13 cellular contexts compared by ENCODE assay signal in the genomic region with DNA sequence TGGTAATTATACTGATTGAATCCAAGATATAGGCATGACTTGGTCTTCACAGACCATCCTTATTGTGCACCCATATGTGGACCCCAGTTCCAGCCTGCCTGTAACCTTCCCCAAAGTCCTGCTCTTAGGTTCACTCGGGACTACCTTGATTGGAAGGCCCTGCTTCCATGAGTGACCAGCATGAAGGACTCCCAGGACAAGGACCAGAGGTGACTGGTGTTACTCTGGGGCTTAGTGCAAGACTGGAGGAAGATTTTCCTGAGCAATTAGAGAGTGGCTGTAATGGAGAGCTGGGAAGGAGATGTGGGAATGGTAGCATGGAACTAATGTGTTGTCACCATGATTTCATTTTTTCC. TPM values are rescaled to one million over a fixed set of nuclear protein-coding genes. Genes with fewer than 3 reads are reported as not detected.
A peak's percentile ranks its signal among the peaks of the same experiment; 100 is the strongest.
DNase-seq lines count a peak whose midpoint lies in the region; ATAC-seq, FAIRE-seq and TF ChIP-seq lines count a peak whose summit lies in the region.
"Had no signal": no experiment of that assay in that cellular context is flagged by ENCODE, and none has a peak within 500 bp of the region (broad histone marks: within the 10 kb centered on the region; RNA-seq: fewer than 3 reads in every experiment).

No MANE protein-coding gene starts in this region.

- CTCF ChIA-PET in activated CD8-positive, alpha-beta T cell treated with anti-CD3 and anti-CD28 coated beads, Interleukin-2, amount 10 ng/mL, durations not matched to agents 7 days and 5 days (lab: Charles Lee), result interaction anchor here (0.8 to 13.4 kb wide), 25 partner anchors 9 to 158 kb away, joined by 3 to 240 read pairs (median 21); a partner anchor contains a TSS
- CTCF ChIA-PET in activated CD8-positive, alpha-beta T cell treated with anti-CD3 and anti-CD28 coated beads for 36 hours (lab: Charles Lee), result interaction anchor here (1.4 to 14.8 kb wide), 15 partner anchors 10 to 145 kb away, joined by 9 to 364 read pairs (median 40); a partner anchor contains a TSS

- peaks cover 40% of the 10 kb centered on the region for H3K36me3 Mint-ChIP-seq in activated CD8-positive, alpha-beta T cell treated with anti-CD3 and anti-CD28 coated beads, Interleukin-2, amount 10 ng/mL, durations not matched to agents 7 days and 5 days (ENCODE audit: low read depth)
- H3K36me3 Mint-ChIP-seq in activated CD8-positive, alpha-beta T cell treated with anti-CD3 and anti-CD28 coated beads for 36 hours (ENCODE audit: low read depth), result peaks cover 35% of the 10 kb centered on the region
- H3K36me3 Mint-ChIP-seq in chondrocyte (ENCODE audit: low read depth) (peaks cover 32% of the 10 kb centered on the region), neural crest cell (ENCODE audit: low read depth) (peaks cover 18% of the 10 kb centered on the region)

- 71 to 81% methylated on average over 1 of the region's 1 CpG for WGBS in aorta, 2 donors

- no peaks in the 10 kb centered on the region for H3K9me3 Mint-ChIP-seq in activated CD8-positive, alpha-beta T cell treated with anti-CD3 and anti-CD28 coated beads, Interleukin-2, amount 10 ng/mL, durations not matched to agents 7 days and 5 days (ENCODE audit: insufficient read depth)
- H3K9me3 Mint-ChIP-seq in activated CD8-positive, alpha-beta T cell treated with anti-CD3 and anti-CD28 coated beads for 36 hours, result no peaks in the 10 kb centered on the region
- H3K9me3 Mint-ChIP-seq in chondrocyte (ENCODE audit: low read depth) (no peaks in the 10 kb centered on the region), neural crest cell (no peaks in the 10 kb centered on the region)
- H3K9me3 Mint-ChIP-seq: neural progenitor cell had no signal

- peaks cover 47% of the 10 kb centered on the region for H3F3A ChIP-seq in OCI-LY1 (ENCODE audit: insufficient read depth, low read length)

- peaks cover 29% of the 10 kb centered on the region for H3K4me1 Mint-ChIP-seq in activated CD8-positive, alpha-beta T cell treated with anti-CD3 and anti-CD28 coated beads, Interleukin-2, amount 10 ng/mL, durations not matched to agents 7 days and 5 days (ENCODE audit: low read depth)
- H3K4me1 Mint-ChIP-seq in activated CD8-positive, alpha-beta T cell treated with anti-CD3 and anti-CD28 coated beads for 36 hours (ENCODE audit: low read depth), result peaks cover 23% of the 10 kb centered on the region
- H3K4me1 Mint-ChIP-seq in chondrocyte (ENCODE audit: low read depth) (peaks cover 19% of the 10 kb centered on the region), neural crest cell (peaks cover 13% of the 10 kb centered on the region)

- no peaks in the 10 kb centered on the region for H3K9me3 ChIP-seq in OCI-LY1 (ENCODE audit: low read length)
- H3K9me3 ChIP-seq in aorta (ENCODE audit: control insufficient read depth, low read length), result no peaks in the 10 kb centered on the region
- H3K9me3 ChIP-seq: vagina had no signal

- peak overlapping the region; percentile 50 for H3K27ac Mint-ChIP-seq in activated CD8-positive, alpha-beta T cell treated with anti-CD3 and anti-CD28 coated beads, Interleukin-2, amount 10 ng/mL, durations not matched to agents 7 days and 5 days
- no peak overlapping the region for H3K27ac Mint-ChIP-seq in activated CD8-positive, alpha-beta T cell treated with anti-CD3 and anti-CD28 coated beads for 36 hours
- H3K27ac Mint-ChIP-seq in chondrocyte (ENCODE audit: unreplicated experiment) (peak overlapping the region; percentile 76), neural crest cell (ENCODE audit: unreplicated experiment) (no peak overlapping the region)
- H3K27ac Mint-ChIP-seq: neural progenitor cell had no signal

- no peaks in the 10 kb centered on the region for H3K9me2 ChIP-seq in OCI-LY1 (ENCODE audit: low read depth, low read length)

- no peak for DNase-seq in activated CD8-positive, alpha-beta T cell treated with anti-CD3 and anti-CD28 coated beads, Interleukin-2, amount 10 ng/mL, durations not matched to agents 7 days and 5 days
- DNase-seq in activated CD8-positive, alpha-beta T cell treated with anti-CD3 and anti-CD28 coated beads for 36 hours, result no peak
- DNase-seq in chondrocyte (ENCODE audit: low spot score) (no peak), neural crest cell (ENCODE audit: low read depth, low spot score) (no peak), aorta (no peak), MV-4-11 (lab: John Stamatoyannopoulos, UW) (no peak), HTR-8/SVneo (ENCODE audit: insufficient read length, low spot score) (no peak)
- DNase-seq: caudate nucleus had no signal

- no peak overlapping the region for H3K4me3 Mint-ChIP-seq in activated CD8-positive, alpha-beta T cell treated with anti-CD3 and anti-CD28 coated beads, Interleukin-2, amount 10 ng/mL, durations not matched to agents 7 days and 5 days
- no peak overlapping the region for H3K4me3 Mint-ChIP-seq in activated CD8-positive, alpha-beta T cell treated with anti-CD3 and anti-CD28 coated beads for 36 hours
- no peak overlapping the region for H3K4me3 Mint-ChIP-seq in chondrocyte (ENCODE audit: unreplicated experiment)
- peak overlapping the region; percentile 25 for H3K4me3 Mint-ChIP-seq in neural crest cell
- H3K4me3 Mint-ChIP-seq: neural progenitor cell had no signal

- H3K36me3 ChIP-seq in OCI-LY1 (ENCODE audit: insufficient read depth, low read length) (peaks cover 52% of the 10 kb centered on the region), aorta (ENCODE audit: control insufficient read depth in 1 of 2, insufficient read depth in 2 of 2, low read length in 1 of 2) (peaks cover 5 to 9% of the 10 kb centered on the region in 2 donors)

- no peaks in the 10 kb centered on the region for H4K20me1 ChIP-seq in OCI-LY1 (ENCODE audit: insufficient read depth, low read length)

- intact Hi-C loops in activated CD8-positive, alpha-beta T cell treated with anti-CD3 and anti-CD28 coated beads for 36 hours (cut with micrococcal nuclease), result no loop called here
- intact Hi-C loops in aorta (cut with DNase I), result no loop called here

- peak; percentile 6 for ATAC-seq in activated CD8-positive, alpha-beta T cell treated with anti-CD3 and anti-CD28 coated beads, Interleukin-2, amount 10 ng/mL, durations not matched to agents 7 days and 5 days
- ATAC-seq in activated CD8-positive, alpha-beta T cell treated with anti-CD3 and anti-CD28 coated beads for 36 hours, result no peak
- ATAC-seq in aorta (ENCODE audit: low FRiP score), result no peak

- FAIRE-seq in HTR-8/SVneo (lab: Jason Lieb, UNC), result no peak
- FAIRE-seq: keratinocyte had no signal

- no peak overlapping the region for H3K4me3 ChIP-seq in OCI-LY1 (ENCODE audit: low read depth, low read length, poor library complexity, severe bottlenecking)
- H3K4me3 ChIP-seq in aorta (ENCODE audit: low read length in 2 of 2), result no peak overlapping the region
- H3K4me3 ChIP-seq: neural progenitor cell, vagina had no signal

- H3K27me3 Mint-ChIP-seq in activated CD8-positive, alpha-beta T cell treated with anti-CD3 and anti-CD28 coated beads, Interleukin-2, amount 10 ng/mL, durations not matched to agents 7 days and 5 days (ENCODE audit: low read depth), result peaks cover 3% of the 10 kb centered on the region
- no peaks in the 10 kb centered on the region for H3K27me3 Mint-ChIP-seq in activated CD8-positive, alpha-beta T cell treated with anti-CD3 and anti-CD28 coated beads for 36 hours
- H3K27me3 Mint-ChIP-seq in chondrocyte (ENCODE audit: low read depth) (no peaks in the 10 kb centered on the region), neural crest cell (ENCODE audit: low read depth) (peaks cover 20% of the 10 kb centered on the region)

- H3K27ac ChIP-seq in OCI-LY1 (ENCODE audit: low read depth, low read length, poor library complexity, severe bottlenecking) (peak overlapping the region; percentile 75), aorta (ENCODE audit: low read depth in 1 of 2, low read length in 2 of 2) (no peak overlapping the region)
- H3K27ac ChIP-seq: vagina had no signal

- H3K9ac ChIP-seq in OCI-LY1 (ENCODE audit: low read length), result no peak overlapping the region
- H3K9ac ChIP-seq: neural progenitor cell had no signal

- no peak overlapping the region for H2AFZ ChIP-seq in OCI-LY1 (ENCODE audit: low read length)
- H2AFZ ChIP-seq: neural progenitor cell had no signal

- no peak overlapping the region for H3K4me2 ChIP-seq in OCI-LY1 (ENCODE audit: low read length)
- H3K4me2 ChIP-seq: neural progenitor cell had no signal

- peaks cover 4% of the 10 kb centered on the region for H3K4me1 ChIP-seq in OCI-LY1 (ENCODE audit: insufficient read depth, low read length, severe bottlenecking)
- H3K4me1 ChIP-seq in aorta (ENCODE audit: control insufficient read depth in 1 of 2, insufficient read depth in 2 of 2, low read length in 2 of 2), result no peaks in the 10 kb centered on the region
- H3K4me1 ChIP-seq: neural progenitor cell had no signal

- no peaks in the 10 kb centered on the region for H3K79me2 ChIP-seq in OCI-LY1 (ENCODE audit: insufficient read depth, low read length)

- POLR2A ChIA-PET in activated CD8-positive, alpha-beta T cell treated with anti-CD3 and anti-CD28 coated beads, Interleukin-2, amount 10 ng/mL, durations not matched to agents 7 days and 5 days (lab: Charles Lee), result interaction anchor here (0.6 to 14.3 kb wide), 3 partner anchors 12 to 52 kb away, joined by 3 to 263 read pairs (median 3); a partner anchor contains a TSS
- POLR2A ChIA-PET in activated CD8-positive, alpha-beta T cell treated with anti-CD3 and anti-CD28 coated beads for 36 hours (lab: Charles Lee), result interaction anchor here (0.9 to 25.7 kb wide), 7 partner anchors 22 to 142 kb away, joined by 3 to 852 read pairs (median 4); a partner anchor contains a TSS

- H3K27me3 ChIP-seq in OCI-LY1 (ENCODE audit: insufficient read depth, low read length) (no peaks in the 10 kb centered on the region), aorta (ENCODE audit: control insufficient read depth in 1 of 2, insufficient read depth in 2 of 2, low read length in 1 of 2) (no peaks in the 10 kb centered on the region)
- H3K27me3 ChIP-seq: neural progenitor cell, vagina had no signal

- no peak for TF ChIP-seq CTCF in activated CD8-positive, alpha-beta T cell treated with anti-CD3 and anti-CD28 coated beads for 36 hours (IDR thresholded peaks at IDR 0.05)
- TF ChIP-seq CTCF in OCI-LY1 (IDR thresholded peaks at IDR 0.05; ENCODE audit: low read length) (no peak), chondrocyte (IDR thresholded peaks at IDR 0.05) (no peak), neural crest cell (conservative IDR thresholded peaks at IDR 0.05) (no peak)

RNA-seq across cellular contexts. Expression of a gene that starts 15.1 kb away (rescaled TPM):
- total RNA-seq in activated CD8-positive, alpha-beta T cell treated with anti-CD3 and anti-CD28 coated beads, Interleukin-2, amount 10 ng/mL, durations not matched to agents 7 days and 5 days, result 100 to 1,000 TPM; 299 to 313 TPM
- 100 to 1,000 TPM; 219 to 235 TPM for total RNA-seq in activated CD8-positive, alpha-beta T cell treated with anti-CD3 and anti-CD28 coated beads for 36 hours
- 149 to 165 TPM (median 150 TPM) in 3 replicates for total RNA-seq in chondrocyte
- 312 and 329 TPM in 2 replicates for total RNA-seq in neural crest cell
- 100 to 1,000 TPM; 166 to 181 TPM for total RNA-seq in aorta
- 100 to 1,000 TPM in 1 of 2 donors, 10 to 100 TPM in 1; 71.0 to 145 TPM for polyA plus RNA-seq in aorta

RNA-seq across cellular contexts. Expression of a gene that starts 25.9 kb away (rescaled TPM):
- 1 to 10 TPM; 3.3 to 4.2 TPM for total RNA-seq in activated CD8-positive, alpha-beta T cell treated with anti-CD3 and anti-CD28 coated beads, Interleukin-2, amount 10 ng/mL, durations not matched to agents 7 days and 5 days
- total RNA-seq in activated CD8-positive, alpha-beta T cell treated with anti-CD3 and anti-CD28 coated beads for 36 hours, result 1 to 10 TPM; 6.4 to 8.1 TPM
- total RNA-seq in chondrocyte (not detected in 3 replicates), neural crest cell (1.7 and 2.8 TPM in 2 replicates), aorta (10 to 100 TPM; 10.4 to 16.7 TPM)
- polyA plus RNA-seq in aorta, result 1 to 10 TPM in 1 of 2 donors, under 1 TPM in 1; 0.28 to 2.8 TPM
- polyA plus RNA-seq: keratinocyte had no signal

RNA-seq across cellular contexts. Expression of a gene that starts 30.6 kb away (rescaled TPM):
- 10 to 100 TPM; 28.6 to 30.5 TPM for total RNA-seq in activated CD8-positive, alpha-beta T cell treated with anti-CD3 and anti-CD28 coated beads, Interleukin-2, amount 10 ng/mL, durations not matched to agents 7 days and 5 days
- 10 to 100 TPM; 16.2 TPM for total RNA-seq in activated CD8-positive, alpha-beta T cell treated with anti-CD3 and anti-CD28 coated beads for 36 hours
- total RNA-seq in chondrocyte, result 3.6 to 5.5 TPM (median 5.4 TPM) in 3 replicates
- 0.89 and 1.7 TPM in 2 replicates for total RNA-seq in neural crest cell
- total RNA-seq in aorta, result 100 to 1,000 TPM in 1 of 2 donors, 10 to 100 TPM in 1; 36.9 to 109 TPM
- 10 to 100 TPM in 1 of 2 donors, 1 to 10 TPM in 1; 9.8 to 33.3 TPM for polyA plus RNA-seq in aorta

RNA-seq across cellular contexts. Expression of a gene that starts 42.6 kb away (rescaled TPM):
- total RNA-seq in activated CD8-positive, alpha-beta T cell treated with anti-CD3 and anti-CD28 coated beads, Interleukin-2, amount 10 ng/mL, durations not matched to agents 7 days and 5 days, result 10 to 100 TPM; 14.4 to 14.7 TPM
- total RNA-seq in activated CD8-positive, alpha-beta T cell treated with anti-CD3 and anti-CD28 coated beads for 36 hours, result 1 to 10 TPM; 3.5 to 3.6 TPM
- not detected in 3 replicates for total RNA-seq in chondrocyte
- total RNA-seq in neural crest cell, result 0.59 and 0.63 TPM in 2 replicates
- 10 to 100 TPM; 20.1 to 73.1 TPM for total RNA-seq in aorta
- polyA plus RNA-seq in aorta, result 10 to 100 TPM in 1 of 2 donors, 1 to 10 TPM in 1; 3.6 to 35.7 TPM
- total RNA-seq: LHCN-M2 had no signal
- polyA plus RNA-seq: keratinocyte had no signal

Comparison
In these comparisons a context has a peak if more than half of its experiments do, and no peak if none do; other contexts are left out.
1. H3K27ac Mint-ChIP-seq: peak in activated CD8-positive, alpha-beta T cell treated with anti-CD3 and anti-CD28 coated beads, Interleukin-2, amount 10 ng/mL, durations not matched to agents 7 days and 5 days (single experiment) and chondrocyte (single experiment); none in activated CD8-positive, alpha-beta T cell treated with anti-CD3 and anti-CD28 coated beads for 36 hours (single experiment) and neural crest cell (single experiment).